In the genomic region with DNA sequence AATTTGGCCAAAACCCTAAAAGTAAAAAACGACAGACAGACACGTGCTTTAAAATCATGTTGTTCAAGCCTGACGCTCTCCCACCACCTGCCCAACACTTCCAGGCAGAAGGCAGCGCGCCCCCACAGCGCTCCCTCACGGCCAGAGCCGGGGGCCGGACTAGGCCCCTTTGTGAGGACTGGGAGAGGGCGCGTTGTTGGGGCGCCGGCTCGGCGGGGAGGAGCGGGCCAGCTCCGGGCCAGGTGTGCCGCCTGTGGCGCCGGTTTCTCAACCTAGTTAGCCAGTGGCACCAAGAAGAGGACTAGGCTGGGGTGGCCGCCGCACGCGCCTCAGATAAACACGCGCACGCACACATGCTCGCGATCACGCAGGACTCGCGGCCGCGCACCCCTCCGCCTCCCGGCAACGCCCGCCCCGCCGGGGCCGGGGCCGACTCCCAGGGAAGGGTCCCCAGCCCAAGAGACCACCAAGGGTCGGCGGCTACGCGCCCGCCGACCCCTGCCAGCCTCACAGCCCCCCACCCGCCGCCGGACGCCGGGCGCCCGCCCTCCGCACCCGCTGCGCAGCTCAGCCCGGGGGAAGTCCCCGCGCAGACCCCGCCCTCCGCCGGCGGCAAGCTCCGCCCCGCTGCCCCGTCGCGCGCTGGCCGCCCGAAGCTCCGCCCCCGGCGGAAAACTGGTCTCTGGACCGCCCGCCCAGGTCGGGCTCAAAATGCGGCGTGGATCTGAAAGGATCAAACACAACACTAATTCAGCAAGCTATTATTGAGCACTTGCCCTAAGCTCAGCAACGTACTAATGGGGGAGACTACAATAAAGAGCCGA, we compare ENCODE assay signal across 8 cellular contexts. TPM values are rescaled to one million over a fixed set of nuclear protein-coding genes. Genes with fewer than 3 reads are reported as not detected.
A peak's percentile ranks its signal among the peaks of the same experiment; 100 is the strongest.
DNase-seq lines count a peak whose midpoint lies in the region; TF ChIP-seq lines count a peak whose summit lies in the region.

IMMP2L (minus strand) TSS at position 584 of the 824 bp plus-strand sequence.

- TF ChIP-seq CTCF in GM20000 (IDR thresholded peaks at IDR 0.05; ENCODE audit: extremely low read depth, missing control alignments): peak; percentile 45
- peak; percentile 67 for TF ChIP-seq CTCF in endodermal cell (conservative IDR thresholded peaks at IDR 0.05)

- no peaks in the 10 kb centered on the region for H3K9me3 Mint-ChIP-seq in endodermal cell

- 2 to 3% methylated on average over 15 to 83 of the region's 83 CpGs for WGBS in endodermal cell (ENCODE audit: insufficient coverage in 1 of 2, insufficient read length in 1 of 2), 2 experiments

- H3K36me3 ChIP-seq in NT2/D1 (ENCODE audit: insufficient read depth, insufficient read length, low read length): peaks cover 11% of the 10 kb centered on the region
- H3K36me3 ChIP-seq in endodermal cell (ENCODE audit: control insufficient read depth, insufficient read depth, low read length): peaks cover 3% of the 10 kb centered on the region

- H3K27me3 Mint-ChIP-seq in endodermal cell (ENCODE audit: insufficient read depth): no peaks in the 10 kb centered on the region

- peak within 1 kb of the TSS; percentile 72 for H3K27ac ChIP-seq in endodermal cell (ENCODE audit: low read depth, low read length)

- peak within 1 kb of the TSS; percentile 89 for H3K27ac Mint-ChIP-seq in endodermal cell

- DNase-seq in Caki2 (ENCODE audit: low read depth) (peak; percentile 78), GM20000 (ENCODE audit: low spot score) (peak; percentile 96), HT-29 (ENCODE audit: low spot score) (peak; percentile 94), NT2/D1 (ENCODE audit: low read depth, low spot score) (peak; percentile 77), endodermal cell (peak; percentile 96), midbrain (lab: John Stamatoyannopoulos, UW) (peak; percentile 85)
- DNase-seq in activated CD8-positive, alpha-beta memory T cell treated with anti-CD3 and anti-CD28 coated beads, Interleukin-2, amount 50 U/mL, for 24 hours (ENCODE audit: extremely low read depth): peak; percentile 65
- peak; percentile 73 to 83 for DNase-seq in stimulated activated CD8-positive, alpha-beta memory T cell treated with anti-CD3 and anti-CD28 coated beads, Interleukin-15, amount 100 ng/mL, for 4 hours (ENCODE audit: low read depth in 2 of 2)

- in situ Hi-C loops in Caki2 (cut with HindIII; ENCODE audit: low pct_unique_long_range_greater_than_20kb, low sequenced_read_pairs): no loop called here

- H3K4me3 ChIP-seq in NT2/D1 (ENCODE audit: insufficient read length, low read depth) (peak within 1 kb of the TSS; percentile 73), endodermal cell (ENCODE audit: low read length) (peak within 1 kb of the TSS; percentile 77)

- peaks cover 25% of the 10 kb centered on the region for H3K4me1 Mint-ChIP-seq in endodermal cell

- H3K27me3 ChIP-seq in NT2/D1 (ENCODE audit: insufficient read depth, insufficient read length): no peaks in the 10 kb centered on the region
- no peaks in the 10 kb centered on the region for H3K27me3 ChIP-seq in endodermal cell (ENCODE audit: control insufficient read depth, insufficient read depth, low read length, poor library complexity, severe bottlenecking)

- H3K9ac ChIP-seq in NT2/D1 (ENCODE audit: insufficient read length, low read depth) (peak within 1 kb of the TSS; percentile 85), endodermal cell (ENCODE audit: extremely low read depth, low read length, poor library complexity, severe bottlenecking) (peak within 1 kb of the TSS; percentile 83)

- no peaks in the 10 kb centered on the region for H3K4me1 ChIP-seq in NT2/D1 (ENCODE audit: insufficient read depth, insufficient read length)
- H3K4me1 ChIP-seq in endodermal cell (ENCODE audit: control insufficient read depth, insufficient read depth, low read length): peaks cover 12% of the 10 kb centered on the region

- H3K9me3 ChIP-seq in NT2/D1 (ENCODE audit: insufficient read depth, low read length): no peaks in the 10 kb centered on the region
- no peaks in the 10 kb centered on the region for H3K9me3 ChIP-seq in endodermal cell (ENCODE audit: control insufficient read depth, low read length)

- H3K4me3 Mint-ChIP-seq in endodermal cell: peak within 1 kb of the TSS; percentile 70

- peaks cover 3% of the 10 kb centered on the region for H3K36me3 Mint-ChIP-seq in endodermal cell (ENCODE audit: low read depth)

RNA-seq across cellular contexts. Expression of gene IMMP2L, which starts in this region (rescaled TPM):
- total RNA-seq in Caki2 (2014; rRNA removed; shearing (Covaris generic); ENCODE audit: low replicate concordance): 42.4 and 226 TPM in 2 replicates
- total RNA-seq in HT-29 (2014; rRNA removed; shearing (Covaris generic)): 5.3 and 8.2 TPM in 2 replicates
- total RNA-seq in endodermal cell: 10 to 100 TPM; 17.7 to 19.4 TPM
- polyA plus RNA-seq in endodermal cell (2013, experiment 1 of 2): 9.6 TPM
- polyA plus RNA-seq in endodermal cell (2013, experiment 2 of 2): 10.3 TPM

Comparison
In these comparisons a context has a peak if more than half of its experiments do, and no peak if none do; other contexts are left out.
1. Peak in every context shown above with its lines: DNase-seq, H3K4me3 ChIP-seq and H3K27ac ChIP-seq.